20 cellular contexts compared by ENCODE assay signal in genomic region chr2:30305235-30305634, GRCh38.
DNase-seq lines count a peak whose midpoint lies in the region; ATAC-seq, FAIRE-seq and TF ChIP-seq lines count a peak whose summit lies in the region.
"Had no signal": no experiment of that assay in that cellular context is flagged by ENCODE, and none has a peak within 500 bp of the region (broad histone marks: within the 10 kb centered on the region; RNA-seq: fewer than 3 reads in every experiment).

No MANE protein-coding gene starts in this region.

- POLR2A ChIA-PET in A549 (lab: Yijun Ruan, JAX) (interaction anchor here (1.0 kb wide), 1 partner anchor 75 kb away, joined by 3 read pairs; no protein-coding TSS in a partner anchor), Caco-2 (lab: Charles Lee) (interaction anchor here (0.6 to 0.7 kb wide), 2 partner anchors 15 to 575 kb away, joined by 3 to 4 read pairs; no protein-coding TSS in a partner anchor)

- H3K9me3 Mint-ChIP-seq in Caco-2 (ENCODE audit: unreplicated experiment), result no peaks in the 10 kb centered on the region
- H3K9me3 Mint-ChIP-seq in activated T-helper 17 cell treated with anti-CD3 and anti-CD28 coated beads, Interleukin-2, amount 50 U/mL, for 72 hours, result no peaks in the 10 kb centered on the region
- H3K9me3 Mint-ChIP-seq: activated T-helper 2 cell treated with anti-CD3 and anti-CD28 coated beads, Interferon-gamma antibody, Interleukin-2, Interleukin-4, amounts not matched to agents 10 μg/mL and 5 μg/mL and 100 μg/mL, durations not matched to agents 14 hours and 24 hours and 36 hours; naive thymus-derived CD8-positive, alpha-beta T cell had no signal

- no peak overlapping the region for H2AK5ac ChIP-seq in mesendoderm (ENCODE audit: low read length)

- TF ChIP-seq POLR2A in A549 (IDR thresholded peaks at IDR 0.05; ENCODE audit: low read length), result no peak

- DNase-seq in A549 (ENCODE audit: low read depth in 1 of 2, low spot score in 1 of 2) (no peak), Caco-2 (no peak), fibroblast of the aortic adventitia (ENCODE audit: low read depth) (peak; percentile 54), HTR-8/SVneo (ENCODE audit: insufficient read length, low spot score) (no peak), colonic mucosa (no peak), mesendoderm (no peak)
- DNase-seq: activated CD4-positive, alpha-beta T cell treated with anti-CD3 and anti-CD28 coated beads, Interleukin-2, amount 10 ng/mL, durations not matched to agents 7 days and 5 days; aorta; DMS 273 treated with DMSO at 0.1 percent for 48 hours; head of caudate nucleus; naive thymus-derived CD8-positive, alpha-beta T cell; NCI-H1417 treated with DMSO at 0.1 percent for 48 hours; NCI-H2171; NCI-H774; thyroid gland had no signal

- H3K4me1 ChIP-seq in A549 (peaks cover 34% of the 10 kb centered on the region), Caco-2 (peaks cover 15% of the 10 kb centered on the region), colonic mucosa (no peaks in the 10 kb centered on the region), mesendoderm (ENCODE audit: control insufficient read depth, low read depth, low read length) (peaks cover 4% of the 10 kb centered on the region)

- no peak overlapping the region for H3K4me3 ChIP-seq in A549
- H3K4me3 ChIP-seq in Caco-2 (ENCODE audit: low read depth, low read length), result no peak overlapping the region
- H3K4me3 ChIP-seq in fibroblast of the aortic adventitia (ENCODE audit: low read depth, low read length), result no peak overlapping the region
- no peak overlapping the region for H3K4me3 ChIP-seq in colonic mucosa
- H3K4me3 ChIP-seq in mesendoderm (ENCODE audit: low read length), result no peak overlapping the region
- H3K4me3 ChIP-seq: BLaER1, HAP-1, thyroid gland had no signal

- no peak overlapping the region for H2BK5ac ChIP-seq in mesendoderm (ENCODE audit: low read length)

- H3K36me3 Mint-ChIP-seq in Caco-2 (ENCODE audit: insufficient read depth, unreplicated experiment), result no peaks in the 10 kb centered on the region
- no peaks in the 10 kb centered on the region for H3K36me3 Mint-ChIP-seq in activated T-helper 17 cell treated with anti-CD3 and anti-CD28 coated beads, Interleukin-2, amount 50 U/mL, for 72 hours (ENCODE audit: low read depth)
- H3K36me3 Mint-ChIP-seq: naive thymus-derived CD8-positive, alpha-beta T cell had no signal

- no peak overlapping the region for H3K4ac ChIP-seq in mesendoderm (ENCODE audit: low read depth, low read length)

- no peak for ATAC-seq in A549
- peak; percentile 71 for ATAC-seq in activated T-helper 17 cell treated with anti-CD3 and anti-CD28 coated beads, Interleukin-2, amount 50 U/mL, for 72 hours (replicated peaks)
- ATAC-seq: naive thymus-derived CD8-positive, alpha-beta T cell had no signal

- H3K79me1 ChIP-seq in mesendoderm (ENCODE audit: low read length), result no peaks in the 10 kb centered on the region

- no peak overlapping the region for H3K18ac ChIP-seq in mesendoderm (ENCODE audit: low read length)

- TF ChIP-seq CTCF in A549 (IDR thresholded peaks at IDR 0.05) (no peak), Caco-2 (IDR thresholded peaks at IDR 0.05; ENCODE audit: insufficient read depth in 1 of 2, low read depth in 1 of 2, low read length in 1 of 2, severe bottlenecking in 1 of 2, unreplicated experiment in 1 of 2) (no peak), fibroblast of the aortic adventitia (IDR thresholded peaks at IDR 0.05; ENCODE audit: insufficient read depth, low read length) (no peak), colonic mucosa (IDR thresholded peaks at IDR 0.05) (no peak)

- no peak overlapping the region for H3K4me3 Mint-ChIP-seq in Caco-2 (ENCODE audit: unreplicated experiment)
- peak overlapping the region; percentile 47 for H3K4me3 Mint-ChIP-seq in activated T-helper 17 cell treated with anti-CD3 and anti-CD28 coated beads, Interleukin-2, amount 50 U/mL, for 72 hours
- H3K4me3 Mint-ChIP-seq: activated CD4-positive, alpha-beta T cell treated with anti-CD3 and anti-CD28 coated beads, Interleukin-2, amount 10 ng/mL, durations not matched to agents 7 days and 5 days had no signal

- peak overlapping the region; percentile 30 for H3K27ac Mint-ChIP-seq in Caco-2 (ENCODE audit: unreplicated experiment)
- H3K27ac Mint-ChIP-seq in activated T-helper 17 cell treated with anti-CD3 and anti-CD28 coated beads, Interleukin-2, amount 50 U/mL, for 72 hours, result peak overlapping the region; percentile 92
- H3K27ac Mint-ChIP-seq: activated CD4-positive, alpha-beta T cell treated with anti-CD3 and anti-CD28 coated beads, Interleukin-2, amount 10 ng/mL, durations not matched to agents 7 days and 5 days; activated T-helper 2 cell treated with anti-CD3 and anti-CD28 coated beads, Interferon-gamma antibody, Interleukin-2, Interleukin-4, amounts not matched to agents 10 μg/mL and 5 μg/mL and 100 μg/mL, durations not matched to agents 14 hours and 24 hours and 36 hours had no signal

- H3K36me3 ChIP-seq in Caco-2 (ENCODE audit: control insufficient read depth, insufficient read depth, low read length), result no peaks in the 10 kb centered on the region
- H3K36me3 ChIP-seq in colonic mucosa, result no peaks in the 10 kb centered on the region
- no peaks in the 10 kb centered on the region for H3K36me3 ChIP-seq in mesendoderm (ENCODE audit: control insufficient read depth, insufficient read depth, low read length)
- H3K36me3 ChIP-seq: BLaER1, HAP-1, thyroid gland had no signal

- H3K9me3 ChIP-seq in A549, result no peaks in the 10 kb centered on the region
- no peaks in the 10 kb centered on the region for H3K9me3 ChIP-seq in Caco-2
- H3K9me3 ChIP-seq in colonic mucosa, result no peaks in the 10 kb centered on the region
- H3K9me3 ChIP-seq: BLaER1, HAP-1, thyroid gland had no signal

- TF ChIP-seq RAD21 in A549 (conservative IDR thresholded peaks at IDR 0.05 in 1 of 2, IDR thresholded peaks at IDR 0.05 in 1 of 2), result no peak

- no TSS peak for BruUV-seq in Caco-2 (replicated peaks; lab: Mats Ljungman, UMichigan)

- H3K23ac ChIP-seq in mesendoderm (ENCODE audit: low read length), result no peak overlapping the region

- no peak overlapping the region for H4K5ac ChIP-seq in mesendoderm (ENCODE audit: low read length)

- no peak overlapping the region for H3K4me2 ChIP-seq in A549
- H3K4me2 ChIP-seq in mesendoderm (ENCODE audit: low read length), result no peak overlapping the region
- H3K4me2 ChIP-seq: BLaER1 had no signal

- CTCF ChIA-PET in A549 (lab: Yijun Ruan, JAX), result interaction anchor here (0.8 to 2.0 kb wide), 5 partner anchors 9 to 140 kb away, joined by 3 to 6 read pairs (median 3); no protein-coding TSS in a partner anchor
- CTCF ChIA-PET in Caco-2 (lab: Charles Lee), result interaction anchor here (0.5 kb wide), 1 partner anchor 65 kb away, joined by 3 read pairs; no protein-coding TSS in a partner anchor

- H3K9ac ChIP-seq in colonic mucosa (ENCODE audit: low read depth in 2 of 2, low read length in 2 of 2) (no peak overlapping the region), mesendoderm (ENCODE audit: low read length) (no peak overlapping the region)
- H3K9ac ChIP-seq: BLaER1 had no signal

- peak overlapping the region; percentile 34 to 70; a peak in 4 of 6 replicates for H3K27ac ChIP-seq in A549
- H3K27ac ChIP-seq in colonic mucosa, result no peak overlapping the region
- no peak overlapping the region for H3K27ac ChIP-seq in mesendoderm (ENCODE audit: low read depth, low read length)
- H3K27ac ChIP-seq: BLaER1, thyroid gland had no signal

- no peak for TF ChIP-seq EP300 in A549 (IDR thresholded peaks at IDR 0.05)

- H2BK15ac ChIP-seq in mesendoderm (replicated peaks; ENCODE audit: low read depth), result no peak overlapping the region

- H3K4me1 Mint-ChIP-seq in Caco-2 (ENCODE audit: low read depth, unreplicated experiment), result peaks cover 13% of the 10 kb centered on the region
- peaks cover 19% of the 10 kb centered on the region for H3K4me1 Mint-ChIP-seq in activated T-helper 17 cell treated with anti-CD3 and anti-CD28 coated beads, Interleukin-2, amount 50 U/mL, for 72 hours

- no peak overlapping the region for H2BK120ac ChIP-seq in mesendoderm (ENCODE audit: low read depth, low read length)

- no peaks in the 10 kb centered on the region for H3K79me2 ChIP-seq in mesendoderm (ENCODE audit: control insufficient read depth, insufficient read depth, low read length)

- FAIRE-seq in A549 (lab: Jason Lieb, UNC), result no peak
- FAIRE-seq in HTR-8/SVneo (lab: Jason Lieb, UNC), result no peak
- FAIRE-seq: colon had no signal

- intact Hi-C loops in Caco-2 (cut with micrococcal nuclease; ENCODE audit: unreplicated experiment) (no loop called here), colonic mucosa (cut with DNase I) (no loop called here)

- no peaks in the 10 kb centered on the region for H3K27me3 Mint-ChIP-seq in Caco-2 (ENCODE audit: insufficient read depth, unreplicated experiment)
- no peaks in the 10 kb centered on the region for H3K27me3 Mint-ChIP-seq in activated T-helper 17 cell treated with anti-CD3 and anti-CD28 coated beads, Interleukin-2, amount 50 U/mL, for 72 hours
- H3K27me3 Mint-ChIP-seq: activated CD4-positive, alpha-beta T cell treated with anti-CD3 and anti-CD28 coated beads, Interleukin-2, amount 10 ng/mL, durations not matched to agents 7 days and 5 days; naive thymus-derived CD8-positive, alpha-beta T cell had no signal

- no peaks in the 10 kb centered on the region for H3K27me3 ChIP-seq in Caco-2 (replicated peaks; ENCODE audit: control insufficient read depth, insufficient read depth, low read length)
- no peaks in the 10 kb centered on the region for H3K27me3 ChIP-seq in colonic mucosa
- H3K27me3 ChIP-seq in mesendoderm (ENCODE audit: insufficient read depth, low read length, poor library complexity), result no peaks in the 10 kb centered on the region
- H3K27me3 ChIP-seq: BLaER1, thyroid gland had no signal

- H4K8ac ChIP-seq in mesendoderm (ENCODE audit: low read depth, low read length), result no peak overlapping the region

- no peak overlapping the region for H3K56ac ChIP-seq in mesendoderm (ENCODE audit: low read length)

TF ChIP-seq in A549, 52 proteins besides CTCF, POLR2A, EP300 and RAD21:
- TF ChIP-seq FOSL2 (IDR thresholded peaks at IDR 0.05) (no peak), FOSL2 (CRISPR knock-in tag; IDR thresholded peaks at IDR 0.05) (peak; percentile 43), JUN (IDR thresholded peaks at IDR 0.05) (no peak)

Comparison
In these comparisons a context has a peak if more than half of its experiments do, and no peak if none do; other contexts are left out.
1. H3K27ac ChIP-seq: peak in A549 (2 of 2); none in colonic mucosa (single experiment) and mesendoderm (single experiment).